26 cellular contexts compared by ENCODE assay signal in genomic region chr20:41231136-41231535, GRCh38.
A peak's percentile ranks its signal among the peaks of the same experiment; 100 is the strongest.
DNase-seq lines count a peak whose midpoint lies in the region; ATAC-seq and TF ChIP-seq lines count a peak whose summit lies in the region.
"Had no signal": no experiment of that assay in that cellular context is flagged by ENCODE, and none has a peak within 500 bp of the region (broad histone marks: within the 10 kb centered on the region; RNA-seq: fewer than 3 reads in every experiment).

No MANE protein-coding gene starts in this region.

- no peaks in the 10 kb centered on the region for H3F3A ChIP-seq in smooth muscle cell (ENCODE audit: low read depth)

- H2AFZ ChIP-seq in IMR-90 (replicated peaks; ENCODE audit: low read length, poor library complexity) = no peak overlapping the region
- H2AFZ ChIP-seq in mammary epithelial cell (ENCODE audit: low read depth, low read length) = no peak overlapping the region
- H2AFZ ChIP-seq in smooth muscle cell (ENCODE audit: low read depth) = no peak overlapping the region
- H2AFZ ChIP-seq: hepatocyte had no signal

- intact Hi-C loops in IMR-90 (cut with micrococcal nuclease) = loop anchor here (5.0 to 10.0 kb wide), 2 partner anchors 184 to 264 kb away; no protein-coding TSS in a partner anchor
- intact Hi-C loops in mammary epithelial cell (cut with micrococcal nuclease) = no loop called here

- no peak overlapping the region for H2AK9ac ChIP-seq in IMR-90 (replicated peaks; ENCODE audit: low read depth, low read length, poor library complexity)

- ATAC-seq in IMR-90 (ENCODE audit: low read depth) (no peak), GM18505 (IDR thresholded peaks at IDR 0.05; ENCODE audit: unreplicated experiment) (no peak)
- ATAC-seq: left lobe of liver; natural killer cell treated with Interleukin-12 subunit alpha and Interleukin-12 subunit beta and Interleukin-15 and Interleukin-18, amount 100 ng/mL, for 72 hours; pancreas; right cardiac atrium; SK-N-SH treated with all-trans-retinoic acid at 6 μM for 48 hours; upper lobe of right lung had no signal

- H3K27me3 ChIP-seq in IMR-90 (ENCODE audit: control insufficient read depth, insufficient read depth, low read length) (no peaks in the 10 kb centered on the region), mammary epithelial cell (ENCODE audit: insufficient read depth, low read length) (no peaks in the 10 kb centered on the region), layer of hippocampus (ENCODE audit: control insufficient read depth, insufficient read depth, low read length) (no peaks in the 10 kb centered on the region), smooth muscle cell (ENCODE audit: low read depth) (no peaks in the 10 kb centered on the region)
- H3K27me3 ChIP-seq: BLaER1 treated with 17β-estradiol and CSF1 and Interleukin-3, amounts not matched to agents 10 nM and 100 nM; hepatocyte; pancreas; upper lobe of right lung had no signal

- H4K8ac ChIP-seq in IMR-90 (ENCODE audit: low read depth in 2 of 2, low read length in 2 of 2) = no peak overlapping the region

- CTCF ChIA-PET in IMR-90 (lab: Yijun Ruan, JAX) (interaction anchor here (0.7 to 2.5 kb wide), 6 partner anchors 29 to 168 kb away, joined by 3 to 11 read pairs (median 4); partner anchors contain the start of gene LPIN3), mammary epithelial cell (lab: Charles Lee; ENCODE audit: low non-redundant PET) (interaction anchor here (0.9 kb wide), 1 partner anchor 97 kb away, joined by 4 read pairs; no protein-coding TSS in a partner anchor)

- no peak overlapping the region for H3K56ac ChIP-seq in IMR-90 (ENCODE audit: extremely low read depth, insufficient read depth, low read length)

- H2BK120ac ChIP-seq in IMR-90 (ENCODE audit: low read depth, low read length) = no peak overlapping the region

- TF ChIP-seq CTCF in IMR-90 (conservative IDR thresholded peaks at IDR 0.05; ENCODE audit: low read depth, low read length) (no peak), mammary epithelial cell (conservative IDR thresholded peaks at IDR 0.05 in 1 of 2, IDR thresholded peaks at IDR 0.05 in 1 of 2; ENCODE audit: extremely low read depth in 1 of 2, insufficient read depth in 1 of 2, low read depth in 1 of 2, low read length in 2 of 2) (no peak), smooth muscle cell (IDR thresholded peaks at IDR 0.05; ENCODE audit: borderline replicate concordance, insufficient read depth, poor library complexity, severe bottlenecking) (no peak)

- no peak overlapping the region; the same call in 1 of the 2 replicates for H4K5ac ChIP-seq in IMR-90 (ENCODE audit: low read depth, low read length)

- H4K91ac ChIP-seq in IMR-90 (ENCODE audit: insufficient read depth, low read depth, low read length) = peak overlapping the region; percentile 55

- TF ChIP-seq RAD21 in IMR-90 (IDR thresholded peaks at IDR 0.05; ENCODE audit: low read length) = no peak

- H2BK5ac ChIP-seq in IMR-90 (ENCODE audit: low read depth, low read length, poor library complexity, severe bottlenecking) = no peak overlapping the region

- no peak overlapping the region; the same call in 2 of the 3 replicates for H2BK15ac ChIP-seq in IMR-90 (ENCODE audit: low read depth, low read length)

- BruUV-seq in IMR-90 (replicated peaks; lab: Mats Ljungman, UMichigan) (no TSS peak), mammary epithelial cell (replicated peaks; lab: Mats Ljungman, UMichigan) (no TSS peak)

- H4K20me1 ChIP-seq in IMR-90 (ENCODE audit: insufficient read depth, low read length) (no peaks in the 10 kb centered on the region), mammary epithelial cell (ENCODE audit: insufficient read depth, low read length) (no peaks in the 10 kb centered on the region), smooth muscle cell (ENCODE audit: low read depth) (no peaks in the 10 kb centered on the region)

- H3K18ac ChIP-seq in IMR-90 (ENCODE audit: low read depth, low read length) = no peak overlapping the region

- no peak overlapping the region for H2BK20ac ChIP-seq in IMR-90 (ENCODE audit: low read depth, low read length)

- TF ChIP-seq POLR2A in IMR-90 (IDR thresholded peaks at IDR 0.05; ENCODE audit: low read depth, low read length) = no peak
- TF ChIP-seq POLR2A in GM18505 (IDR thresholded peaks at IDR 0.05; ENCODE audit: borderline replicate concordance, extremely low read depth, insufficient read depth, insufficient read length) = no peak

- H3K27ac ChIP-seq in IMR-90 (ENCODE audit: insufficient read depth, low read length) (no peak overlapping the region), mammary epithelial cell (ENCODE audit: insufficient read depth, low read depth, low read length) (peak overlapping the region; percentile 98), layer of hippocampus (ENCODE audit: low read depth, low read length) (peak overlapping the region; percentile 83), smooth muscle cell (ENCODE audit: low read depth) (peak overlapping the region; percentile 89)
- H3K27ac ChIP-seq: BLaER1 treated with 17β-estradiol and CSF1 and Interleukin-3, amounts not matched to agents 10 nM and 100 nM; pancreas; RWPE1 had no signal

- POLR2A ChIA-PET in IMR-90 (lab: Charles Lee; ENCODE audit: unreplicated experiment) = no interaction called here

- no CpG with 5 or more reads among the region's 1 CpG for WGBS in IMR-90 (ENCODE audit: extremely low coverage in 2 of 2, insufficient read length in 1 of 2), 2 experiments
- WGBS in mammary epithelial cell (ENCODE audit: low coverage, missing lambda C conversion rate) = 95% methylated on average over 1 of the region's 1 CpG
- WGBS in smooth muscle cell (ENCODE audit: low lambda C conversion rate) = 78% methylated on average over 1 of the region's 1 CpG

- H3K36me3 ChIP-seq in IMR-90 (ENCODE audit: control insufficient read depth, insufficient read depth, low read length) (no peaks in the 10 kb centered on the region), mammary epithelial cell (ENCODE audit: insufficient read depth, low read length) (no peaks in the 10 kb centered on the region), smooth muscle cell (ENCODE audit: low read depth) (no peaks in the 10 kb centered on the region)
- H3K36me3 ChIP-seq: BLaER1 treated with 17β-estradiol and CSF1 and Interleukin-3, amounts not matched to agents 10 nM and 100 nM; pancreas; upper lobe of right lung had no signal

- H3K4me2 ChIP-seq in IMR-90 (ENCODE audit: low read depth, low read length) (no peak overlapping the region), mammary epithelial cell (ENCODE audit: insufficient read depth, low read depth, low read length) (no peak overlapping the region), smooth muscle cell (no peak overlapping the region)
- H3K4me2 ChIP-seq: hepatocyte had no signal

- H3K23ac ChIP-seq in IMR-90 (ENCODE audit: low read depth, low read length) = peak overlapping the region; percentile 62; the same call in 1 of the 2 replicates

- in situ Hi-C loops in IMR-90 (cut with MboI; ENCODE audit: low sequenced_read_pairs) (loop anchor here (5.0 kb wide), 1 partner anchor 101 kb away; no protein-coding TSS in a partner anchor), mammary epithelial cell (cut with MboI; ENCODE audit: low sequenced_read_pairs in 2 of 2) (loop anchor here (5.0 to 10.0 kb wide), 2 partner anchors 54 to 114 kb away; partner anchors contain the start of gene LPIN3 (in 1 of the 2))

- H3K79me1 ChIP-seq in IMR-90 (ENCODE audit: low read depth in 1 of 2, low read length in 2 of 2) = peaks cover 25 to 66% of the 10 kb centered on the region in 2 experiments

- H3K14ac ChIP-seq in IMR-90 (replicated peaks; ENCODE audit: low read depth, low read length) = no peak overlapping the region

- DNase-seq in IMR-90 (no peak), mammary epithelial cell (no peak), smooth muscle cell (lab: John Stamatoyannopoulos, UW; ENCODE audit: unreplicated experiment) (no peak), AG08395 (ENCODE audit: low spot score) (no peak), SW480 (ENCODE audit: low spot score) (no peak), superior temporal gyrus (ENCODE audit: extremely low spot score) (no peak)
- DNase-seq: activated CD4-positive, alpha-beta T cell treated with anti-CD3 and anti-CD28 coated beads for 4 hours; activated naive CD4-positive, alpha-beta T cell treated with Interleukin-2 at 50 U/mL for 16 hours; activated T-cell treated with anti-CD3 and anti-CD28 coated beads, Interleukin-2, amount 50 U/mL, for 48 hours; COR-L47; foreskin fibroblast; H7; NCI-H187 treated with DMSO at 0.1 percent for 48 hours; NCI-H526; pancreas; right cardiac atrium; stimulated activated naive CD8-positive, alpha-beta T cell treated with anti-CD3 and anti-CD28 coated beads, Interleukin-15, Interleukin-2, amounts not matched to agents 100 U/mL and 50 U/mL, for 24 hours; upper lobe of right lung had no signal

- peaks cover 19% of the 10 kb centered on the region for H3K9me1 ChIP-seq in IMR-90 (ENCODE audit: insufficient read depth, low read length)

- no peaks in the 10 kb centered on the region for H3K9me3 ChIP-seq in IMR-90 (ENCODE audit: control insufficient read depth, insufficient read depth, low read length)
- H3K9me3 ChIP-seq in mammary epithelial cell (replicated peaks; ENCODE audit: insufficient read depth, low read length) = no peaks in the 10 kb centered on the region
- H3K9me3 ChIP-seq in smooth muscle cell (replicated peaks; ENCODE audit: low read depth) = no peaks in the 10 kb centered on the region
- H3K9me3 ChIP-seq: BLaER1 treated with 17β-estradiol and CSF1 and Interleukin-3, amounts not matched to agents 10 nM and 100 nM; pancreas; upper lobe of right lung had no signal

- no peak overlapping the region; the same call in 1 of the 2 replicates for H3K4ac ChIP-seq in IMR-90 (ENCODE audit: low read depth, low read length)

- H2AK5ac ChIP-seq in IMR-90 (ENCODE audit: low read depth, low read length) = peak overlapping the region; percentile 83; the same call in 1 of the 2 replicates

- no peak overlapping the region for H3K4me3 ChIP-seq in IMR-90 (ENCODE audit: insufficient read depth, low read depth, low read length)
- H3K4me3 ChIP-seq in mammary epithelial cell (replicated peaks in 1 of 3; ENCODE audit: insufficient read depth in 1 of 3, low read depth in 2 of 3, low read length in 3 of 3) = no peak overlapping the region
- H3K4me3 ChIP-seq in smooth muscle cell = no peak overlapping the region
- H3K4me3 ChIP-seq: BLaER1 treated with 17β-estradiol and CSF1 and Interleukin-3, amounts not matched to agents 10 nM and 100 nM; hepatocyte; pancreas; upper lobe of right lung had no signal

- H3K4me1 ChIP-seq in IMR-90 (ENCODE audit: control insufficient read depth, insufficient read depth, low read length) (peaks cover 12% of the 10 kb centered on the region), mammary epithelial cell (ENCODE audit: insufficient read depth, low read length) (peaks cover 35% of the 10 kb centered on the region), smooth muscle cell (ENCODE audit: low read depth) (no peaks in the 10 kb centered on the region)

- no peak overlapping the region for H3K9ac ChIP-seq in IMR-90 (ENCODE audit: low read depth, low read length)
- no peak overlapping the region for H3K9ac ChIP-seq in mammary epithelial cell (ENCODE audit: insufficient read depth, low read length)
- H3K9ac ChIP-seq in smooth muscle cell (ENCODE audit: low read depth) = peak overlapping the region; percentile 58
- H3K9ac ChIP-seq: BLaER1 treated with 17β-estradiol and CSF1 and Interleukin-3, amounts not matched to agents 10 nM and 100 nM had no signal

- dilution Hi-C loops in IMR-90 (cut with HindIII; ENCODE audit: low sequenced_read_pairs, unreplicated experiment) = no loop called here
- dilution Hi-C loops in mammary epithelial cell (cut with HindIII; ENCODE audit: low sequenced_read_pairs) = no loop called here

- H3K79me2 ChIP-seq in mammary epithelial cell (ENCODE audit: insufficient read depth, low read length) = peaks cover 22% of the 10 kb centered on the region
- no peaks in the 10 kb centered on the region for H3K79me2 ChIP-seq in smooth muscle cell (ENCODE audit: low read depth)
- H3K79me2 ChIP-seq: hepatocyte had no signal
